ENCODE assay signal across 1 cellular context in the genomic region with DNA sequence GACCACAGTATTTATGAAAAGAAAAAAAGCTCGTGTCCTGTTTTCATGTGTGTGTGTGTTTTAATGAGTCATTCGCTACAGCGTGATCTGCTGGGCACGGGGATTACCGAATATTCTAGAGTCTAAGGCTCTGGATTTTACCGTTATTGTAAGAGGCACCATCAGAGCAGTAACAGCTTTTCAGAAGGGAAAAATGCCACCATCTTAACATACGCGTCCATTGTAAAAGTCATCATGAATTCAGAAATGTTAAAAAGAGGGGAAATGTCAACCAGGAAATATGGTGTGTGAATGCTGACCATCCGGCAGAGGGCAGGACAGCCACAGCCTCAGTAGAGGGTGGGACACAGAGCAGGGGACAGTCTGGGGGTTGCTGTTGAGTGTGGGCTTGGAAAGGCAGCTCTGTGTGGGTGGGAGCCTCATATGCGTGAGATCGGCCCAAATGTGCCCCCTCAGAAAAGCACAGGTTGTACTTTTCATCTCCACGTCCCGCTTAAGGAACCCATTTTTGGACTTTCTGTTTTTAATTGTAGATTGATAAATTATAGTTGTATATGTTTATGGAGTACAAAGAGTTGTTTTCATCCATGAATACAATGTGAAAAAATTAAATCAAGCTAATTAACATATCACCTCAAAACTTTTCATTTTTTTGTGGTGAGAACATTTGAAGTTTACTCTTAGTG.
TF ChIP-seq lines count a peak whose summit lies in the region.

No MANE protein-coding gene starts in this region.

TF ChIP-seq in WTC11, 78 proteins besides CTCF, POLR2A, EP300 and RAD21 (continued from another document):
- TF ChIP-seq, protein P1, sequence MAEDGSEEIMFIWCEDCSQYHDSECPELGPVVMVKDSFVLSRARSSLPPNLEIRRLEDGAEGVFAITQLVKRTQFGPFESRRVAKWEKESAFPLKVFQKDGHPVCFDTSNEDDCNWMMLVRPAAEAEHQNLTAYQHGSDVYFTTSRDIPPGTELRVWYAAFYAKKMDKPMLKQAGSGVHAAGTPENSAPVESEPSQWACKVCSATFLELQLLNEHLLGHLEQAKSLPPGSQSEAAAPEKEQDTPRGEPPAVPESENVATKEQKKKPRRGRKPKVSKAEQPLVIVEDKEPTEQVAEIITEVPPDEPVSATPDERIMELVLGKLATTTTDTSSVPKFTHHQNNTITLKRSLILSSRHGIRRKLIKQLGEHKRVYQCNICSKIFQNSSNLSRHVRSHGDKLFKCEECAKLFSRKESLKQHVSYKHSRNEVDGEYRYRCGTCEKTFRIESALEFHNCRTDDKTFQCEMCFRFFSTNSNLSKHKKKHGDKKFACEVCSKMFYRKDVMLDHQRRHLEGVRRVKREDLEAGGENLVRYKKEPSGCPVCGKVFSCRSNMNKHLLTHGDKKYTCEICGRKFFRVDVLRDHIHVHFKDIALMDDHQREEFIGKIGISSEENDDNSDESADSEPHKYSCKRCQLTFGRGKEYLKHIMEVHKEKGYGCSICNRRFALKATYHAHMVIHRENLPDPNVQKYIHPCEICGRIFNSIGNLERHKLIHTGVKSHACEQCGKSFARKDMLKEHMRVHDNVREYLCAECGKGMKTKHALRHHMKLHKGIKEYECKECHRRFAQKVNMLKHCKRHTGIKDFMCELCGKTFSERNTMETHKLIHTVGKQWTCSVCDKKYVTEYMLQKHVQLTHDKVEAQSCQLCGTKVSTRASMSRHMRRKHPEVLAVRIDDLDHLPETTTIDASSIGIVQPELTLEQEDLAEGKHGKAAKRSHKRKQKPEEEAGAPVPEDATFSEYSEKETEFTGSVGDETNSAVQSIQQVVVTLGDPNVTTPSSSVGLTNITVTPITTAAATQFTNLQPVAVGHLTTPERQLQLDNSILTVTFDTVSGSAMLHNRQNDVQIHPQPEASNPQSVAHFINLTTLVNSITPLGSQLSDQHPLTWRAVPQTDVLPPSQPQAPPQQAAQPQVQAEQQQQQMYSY (CRISPR knock-in tag; IDR thresholded peaks at IDR 0.05): no peak
- TF ChIP-seq, protein P2, sequence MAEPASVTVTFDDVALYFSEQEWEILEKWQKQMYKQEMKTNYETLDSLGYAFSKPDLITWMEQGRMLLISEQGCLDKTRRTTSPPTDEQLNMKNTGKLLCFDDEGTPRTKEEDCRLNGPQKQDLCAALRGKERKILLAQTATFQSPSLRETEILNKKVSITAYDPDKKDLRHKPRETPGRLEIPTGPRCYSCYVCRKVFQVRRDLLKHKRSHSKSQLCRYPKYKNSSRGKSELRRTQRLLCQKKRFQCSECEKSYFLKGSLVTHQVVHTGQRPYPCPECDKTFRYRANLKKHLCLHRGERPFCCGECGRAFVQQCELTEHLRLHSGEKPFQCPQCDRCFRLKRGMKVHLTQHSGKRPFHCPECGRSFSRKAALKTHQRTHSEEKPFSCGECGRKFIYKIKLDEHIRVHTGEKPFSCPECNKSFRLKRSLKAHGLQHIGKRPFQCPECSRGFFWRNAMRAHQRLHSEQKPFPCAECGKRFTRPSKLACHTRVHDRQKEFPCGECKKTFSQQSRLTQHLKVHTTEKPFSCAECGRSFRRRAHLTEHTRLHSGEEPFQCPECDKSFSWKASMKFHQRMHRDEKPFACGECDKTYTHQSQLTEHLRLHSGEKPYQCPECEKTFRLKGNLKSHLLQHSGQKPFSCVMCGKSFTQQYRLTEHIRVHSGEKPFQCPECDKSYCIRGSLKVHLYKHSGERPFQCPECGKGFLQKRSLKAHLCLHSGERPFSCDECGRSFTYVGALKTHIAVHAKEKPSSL (CRISPR knock-in tag; conservative IDR thresholded peaks at IDR 0.05): no peak
- TF ChIP-seq, protein P3, sequence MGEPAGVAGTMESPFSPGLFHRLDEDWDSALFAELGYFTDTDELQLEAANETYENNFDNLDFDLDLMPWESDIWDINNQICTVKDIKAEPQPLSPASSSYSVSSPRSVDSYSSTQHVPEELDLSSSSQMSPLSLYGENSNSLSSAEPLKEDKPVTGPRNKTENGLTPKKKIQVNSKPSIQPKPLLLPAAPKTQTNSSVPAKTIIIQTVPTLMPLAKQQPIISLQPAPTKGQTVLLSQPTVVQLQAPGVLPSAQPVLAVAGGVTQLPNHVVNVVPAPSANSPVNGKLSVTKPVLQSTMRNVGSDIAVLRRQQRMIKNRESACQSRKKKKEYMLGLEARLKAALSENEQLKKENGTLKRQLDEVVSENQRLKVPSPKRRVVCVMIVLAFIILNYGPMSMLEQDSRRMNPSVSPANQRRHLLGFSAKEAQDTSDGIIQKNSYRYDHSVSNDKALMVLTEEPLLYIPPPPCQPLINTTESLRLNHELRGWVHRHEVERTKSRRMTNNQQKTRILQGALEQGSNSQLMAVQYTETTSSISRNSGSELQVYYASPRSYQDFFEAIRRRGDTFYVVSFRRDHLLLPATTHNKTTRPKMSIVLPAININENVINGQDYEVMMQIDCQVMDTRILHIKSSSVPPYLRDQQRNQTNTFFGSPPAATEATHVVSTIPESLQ (CRISPR knock-in tag; IDR thresholded peaks at IDR 0.05): no peak
- TF ChIP-seq, protein P4, sequence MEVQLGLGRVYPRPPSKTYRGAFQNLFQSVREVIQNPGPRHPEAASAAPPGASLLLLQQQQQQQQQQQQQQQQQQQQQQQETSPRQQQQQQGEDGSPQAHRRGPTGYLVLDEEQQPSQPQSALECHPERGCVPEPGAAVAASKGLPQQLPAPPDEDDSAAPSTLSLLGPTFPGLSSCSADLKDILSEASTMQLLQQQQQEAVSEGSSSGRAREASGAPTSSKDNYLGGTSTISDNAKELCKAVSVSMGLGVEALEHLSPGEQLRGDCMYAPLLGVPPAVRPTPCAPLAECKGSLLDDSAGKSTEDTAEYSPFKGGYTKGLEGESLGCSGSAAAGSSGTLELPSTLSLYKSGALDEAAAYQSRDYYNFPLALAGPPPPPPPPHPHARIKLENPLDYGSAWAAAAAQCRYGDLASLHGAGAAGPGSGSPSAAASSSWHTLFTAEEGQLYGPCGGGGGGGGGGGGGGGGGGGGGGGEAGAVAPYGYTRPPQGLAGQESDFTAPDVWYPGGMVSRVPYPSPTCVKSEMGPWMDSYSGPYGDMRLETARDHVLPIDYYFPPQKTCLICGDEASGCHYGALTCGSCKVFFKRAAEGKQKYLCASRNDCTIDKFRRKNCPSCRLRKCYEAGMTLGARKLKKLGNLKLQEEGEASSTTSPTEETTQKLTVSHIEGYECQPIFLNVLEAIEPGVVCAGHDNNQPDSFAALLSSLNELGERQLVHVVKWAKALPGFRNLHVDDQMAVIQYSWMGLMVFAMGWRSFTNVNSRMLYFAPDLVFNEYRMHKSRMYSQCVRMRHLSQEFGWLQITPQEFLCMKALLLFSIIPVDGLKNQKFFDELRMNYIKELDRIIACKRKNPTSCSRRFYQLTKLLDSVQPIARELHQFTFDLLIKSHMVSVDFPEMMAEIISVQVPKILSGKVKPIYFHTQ (CRISPR knock-in tag; IDR thresholded peaks at IDR 0.05): no peak
- TF ChIP-seq GTF2I (CRISPR knock-in tag; conservative IDR thresholded peaks at IDR 0.05): no peak
- TF ChIP-seq EMX1 (CRISPR knock-in tag; IDR thresholded peaks at IDR 0.05): no peak
- no peak for TF ChIP-seq IRF2 (CRISPR knock-in tag; IDR thresholded peaks at IDR 0.05; ENCODE audit: borderline replicate concordance, low read depth)
- TF ChIP-seq, protein P5, sequence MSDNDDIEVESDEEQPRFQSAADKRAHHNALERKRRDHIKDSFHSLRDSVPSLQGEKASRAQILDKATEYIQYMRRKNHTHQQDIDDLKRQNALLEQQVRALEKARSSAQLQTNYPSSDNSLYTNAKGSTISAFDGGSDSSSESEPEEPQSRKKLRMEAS (CRISPR knock-in tag; IDR thresholded peaks at IDR 0.05): no peak
- no peak for TF ChIP-seq ATF1 (CRISPR knock-in tag; IDR thresholded peaks at IDR 0.05)
- no peak for TF ChIP-seq PRRX2 (CRISPR knock-in tag; IDR thresholded peaks at IDR 0.05)
- TF ChIP-seq FOXJ3 (CRISPR knock-in tag; IDR thresholded peaks at IDR 0.05; ENCODE audit: borderline replicate concordance): no peak
- TF ChIP-seq, protein P6, sequence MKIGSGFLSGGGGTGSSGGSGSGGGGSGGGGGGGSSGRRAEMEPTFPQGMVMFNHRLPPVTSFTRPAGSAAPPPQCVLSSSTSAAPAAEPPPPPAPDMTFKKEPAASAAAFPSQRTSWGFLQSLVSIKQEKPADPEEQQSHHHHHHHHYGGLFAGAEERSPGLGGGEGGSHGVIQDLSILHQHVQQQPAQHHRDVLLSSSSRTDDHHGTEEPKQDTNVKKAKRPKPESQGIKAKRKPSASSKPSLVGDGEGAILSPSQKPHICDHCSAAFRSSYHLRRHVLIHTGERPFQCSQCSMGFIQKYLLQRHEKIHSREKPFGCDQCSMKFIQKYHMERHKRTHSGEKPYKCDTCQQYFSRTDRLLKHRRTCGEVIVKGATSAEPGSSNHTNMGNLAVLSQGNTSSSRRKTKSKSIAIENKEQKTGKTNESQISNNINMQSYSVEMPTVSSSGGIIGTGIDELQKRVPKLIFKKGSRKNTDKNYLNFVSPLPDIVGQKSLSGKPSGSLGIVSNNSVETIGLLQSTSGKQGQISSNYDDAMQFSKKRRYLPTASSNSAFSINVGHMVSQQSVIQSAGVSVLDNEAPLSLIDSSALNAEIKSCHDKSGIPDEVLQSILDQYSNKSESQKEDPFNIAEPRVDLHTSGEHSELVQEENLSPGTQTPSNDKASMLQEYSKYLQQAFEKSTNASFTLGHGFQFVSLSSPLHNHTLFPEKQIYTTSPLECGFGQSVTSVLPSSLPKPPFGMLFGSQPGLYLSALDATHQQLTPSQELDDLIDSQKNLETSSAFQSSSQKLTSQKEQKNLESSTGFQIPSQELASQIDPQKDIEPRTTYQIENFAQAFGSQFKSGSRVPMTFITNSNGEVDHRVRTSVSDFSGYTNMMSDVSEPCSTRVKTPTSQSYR (CRISPR knock-in tag; IDR thresholded peaks at IDR 0.05): no peak
- no peak for TF ChIP-seq SMAD3 (CRISPR knock-in tag; IDR thresholded peaks at IDR 0.05; ENCODE audit: borderline replicate concordance)
